Comparison of ENCODE assay signal across 13 cellular contexts in genomic region chr15:99187886-99188285, GRCh38.
DNase-seq lines count a peak whose midpoint lies in the region; ATAC-seq and TF ChIP-seq lines count a peak whose summit lies in the region.
"Had no signal": no experiment of that assay in that cellular context is flagged by ENCODE, and none has a peak within 500 bp of the region (broad histone marks: within the 10 kb centered on the region; RNA-seq: fewer than 3 reads in every experiment).

No MANE protein-coding gene starts in this region.

- DNase-seq in brain microvascular endothelial cell, result peak; percentile 23
- peak; percentile 21 for DNase-seq in fibroblast of the aortic adventitia (ENCODE audit: low read depth)
- no peak for DNase-seq in D341Med (ENCODE audit: low spot score)
- no peak for DNase-seq in activated naive CD4-positive, alpha-beta T cell treated with anti-CD3 and anti-CD28 coated beads, Interleukin-2, amount 50 U/mL, for 72 hours (ENCODE audit: low spot score in 2 of 2)
- no peak for DNase-seq in middle frontal gyrus (ENCODE audit: extremely low spot score, low spot score)
- DNase-seq: CD8-positive, alpha-beta T cell; COR-L47; DMS53; GF-D8 had no signal

- peaks cover 0 to 6% of the 10 kb centered on the region in 2 donors for H3K36me3 Mint-ChIP-seq in activated naive CD4-positive, alpha-beta T cell treated with anti-CD3 and anti-CD28 coated beads, Interleukin-2, amount 50 U/mL, for 72 hours
- H3K36me3 Mint-ChIP-seq: CD8-positive, alpha-beta T cell had no signal

- TF ChIP-seq CTCF in HEK293 (tag by site-specific recombination; IDR thresholded peaks at IDR 0.05), result no peak
- no peak for TF ChIP-seq CTCF in brain microvascular endothelial cell (IDR thresholded peaks at IDR 0.05; ENCODE audit: low read depth, low read length, missing control alignments)
- TF ChIP-seq CTCF in fibroblast of the aortic adventitia (IDR thresholded peaks at IDR 0.05; ENCODE audit: insufficient read depth, low read length), result no peak

- peaks cover 0 to 6% of the 10 kb centered on the region in 2 donors for H3K9me3 Mint-ChIP-seq in activated naive CD4-positive, alpha-beta T cell treated with anti-CD3 and anti-CD28 coated beads, Interleukin-2, amount 50 U/mL, for 72 hours
- H3K9me3 Mint-ChIP-seq: CD8-positive, alpha-beta T cell had no signal

- POLR2A ChIA-PET in HEK293 (lab: Yijun Ruan, JAX), result no interaction called here

- H3K36me3 ChIP-seq in HEK293 (ENCODE audit: control insufficient read depth in 2 of 2, insufficient read depth in 1 of 2, low read length in 2 of 2) (peaks cover 4 to 24% of the 10 kb centered on the region in 2 experiments), brain microvascular endothelial cell (replicated peaks) (peaks cover 12% of the 10 kb centered on the region)

- H3K27me3 ChIP-seq in brain microvascular endothelial cell (replicated peaks), result no peaks in the 10 kb centered on the region

- H3K27ac Mint-ChIP-seq in activated naive CD4-positive, alpha-beta T cell treated with anti-CD3 and anti-CD28 coated beads, Interleukin-2, amount 50 U/mL, for 72 hours, result no peak overlapping the region
- H3K27ac Mint-ChIP-seq: CD14-positive monocyte; CD8-positive, alpha-beta T cell had no signal

- H3K4me1 ChIP-seq in HEK293 (ENCODE audit: control insufficient read depth, insufficient read depth, low read length), result no peaks in the 10 kb centered on the region

- no peak overlapping the region for H3K27ac ChIP-seq in HEK293 (ENCODE audit: extremely low read depth, low read depth, low read length)
- H3K27ac ChIP-seq in brain microvascular endothelial cell, result peak overlapping the region; percentile 17

- H3K9me3 ChIP-seq in HEK293 (ENCODE audit: control insufficient read depth, insufficient read depth, low read depth, low read length), result no peaks in the 10 kb centered on the region

- CTCF ChIA-PET in HEK293 (lab: Yijun Ruan, JAX), result no interaction called here

- no peak for ATAC-seq in HG03432 (IDR thresholded peaks at IDR 0.05; ENCODE audit: unreplicated experiment)
- ATAC-seq in activated naive CD4-positive, alpha-beta T cell treated with anti-CD3 and anti-CD28 coated beads, Interleukin-2, amount 50 U/mL, for 72 hours, result no peak
- ATAC-seq: CD8-positive, alpha-beta T cell; HCT116 had no signal

- in situ Hi-C loops in brain microvascular endothelial cell (cut with HindIII; ENCODE audit: low pct_ligation_motif_present, low sequenced_read_pairs), result no loop called here

- no peak overlapping the region for H3K4me3 ChIP-seq in HEK293 (ENCODE audit: low read depth, low read length)
- no peak overlapping the region for H3K4me3 ChIP-seq in brain microvascular endothelial cell (ENCODE audit: low read depth, low read length)
- H3K4me3 ChIP-seq in fibroblast of the aortic adventitia (ENCODE audit: low read depth, low read length), result no peak overlapping the region

TF ChIP-seq in HEK293, 187 proteins besides CTCF, POLR2A, EP300 and RAD21:
- TF ChIP-seq ZNF146 (tag by site-specific recombination; IDR thresholded peaks at IDR 0.05), result 0 out of 2 replicates have a peak, but pooled peaks have one; percentile 17
- no peak for TF ChIP-seq PATZ1 (tag by site-specific recombination; IDR thresholded peaks at IDR 0.05)

Comparison
In these comparisons a context has a peak if more than half of its experiments do, and no peak if none do; other contexts are left out.
1. DNase-seq: peak in brain microvascular endothelial cell (single experiment) and fibroblast of the aortic adventitia (single experiment); none in D341Med (single experiment), activated naive CD4-positive, alpha-beta T cell treated with anti-CD3 and anti-CD28 coated beads, Interleukin-2, amount 50 U/mL, for 72 hours (0 of 2) and middle frontal gyrus (single experiment).